1 cellular context compared by ENCODE assay signal in the genomic region with DNA sequence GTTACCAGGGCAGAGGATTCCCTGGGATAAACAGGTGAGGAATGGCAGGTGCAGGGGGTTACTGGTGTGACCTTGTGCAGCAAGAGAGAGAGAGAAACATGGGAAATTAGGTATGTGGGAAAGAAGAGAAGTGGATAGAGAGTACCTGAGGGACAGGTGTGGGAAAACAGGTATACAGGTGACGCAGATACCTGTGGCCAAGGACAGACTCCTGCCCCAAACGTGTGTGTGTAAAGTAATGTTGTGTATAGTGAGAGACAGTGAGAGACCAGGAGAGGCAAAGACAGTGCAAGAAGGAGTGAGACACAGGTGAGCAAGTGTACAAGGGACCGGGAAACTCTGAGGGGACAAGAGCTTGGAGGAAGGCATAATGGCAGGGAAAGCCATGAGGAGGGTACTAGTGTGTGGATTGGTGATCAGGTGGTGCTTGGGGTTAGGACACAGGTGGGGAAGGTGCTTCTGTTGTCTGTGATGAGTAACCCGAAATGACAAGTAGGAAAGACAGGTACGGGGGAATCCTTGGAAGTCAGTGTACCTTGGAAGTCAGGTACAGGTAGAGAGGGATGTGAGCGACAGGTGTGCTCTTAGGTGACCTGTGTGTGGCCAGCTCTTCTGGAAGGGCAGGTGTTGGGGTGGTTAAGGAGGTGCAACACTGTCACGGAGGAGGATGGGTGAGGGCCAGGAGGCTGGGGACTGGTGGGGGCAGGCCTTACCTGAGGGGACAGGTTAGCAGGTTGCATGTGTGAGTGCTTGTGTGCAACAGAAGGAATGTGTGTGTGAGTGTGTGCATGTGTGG.
TF ChIP-seq lines count a peak whose summit lies in the region.

No MANE protein-coding gene starts in this region.

TF ChIP-seq in IMR-90, 13 proteins besides CTCF, POLR2A, EP300 and RAD21:
- no peak for TF ChIP-seq FOS (IDR thresholded peaks at IDR 0.05; ENCODE audit: low read depth, low read length)
- TF ChIP-seq MXI1 (IDR thresholded peaks at IDR 0.05; ENCODE audit: borderline replicate concordance, low read depth, low read length), result no peak
- TF ChIP-seq RFX5 (IDR thresholded peaks at IDR 0.05; ENCODE audit: low read depth, low read length), result no peak
- TF ChIP-seq, protein P1, sequence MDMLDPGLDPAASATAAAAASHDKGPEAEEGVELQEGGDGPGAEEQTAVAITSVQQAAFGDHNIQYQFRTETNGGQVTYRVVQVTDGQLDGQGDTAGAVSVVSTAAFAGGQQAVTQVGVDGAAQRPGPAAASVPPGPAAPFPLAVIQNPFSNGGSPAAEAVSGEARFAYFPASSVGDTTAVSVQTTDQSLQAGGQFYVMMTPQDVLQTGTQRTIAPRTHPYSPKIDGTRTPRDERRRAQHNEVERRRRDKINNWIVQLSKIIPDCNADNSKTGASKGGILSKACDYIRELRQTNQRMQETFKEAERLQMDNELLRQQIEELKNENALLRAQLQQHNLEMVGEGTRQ (IDR thresholded peaks at IDR 0.05; ENCODE audit: low read depth, low read length), result no peak
- TF ChIP-seq MAZ (IDR thresholded peaks at IDR 0.05; ENCODE audit: borderline replicate concordance, low read depth, low read length), result no peak
- TF ChIP-seq CEBPB (IDR thresholded peaks at IDR 0.05; ENCODE audit: low read depth, low read length), result no peak
- TF ChIP-seq SMC3 (IDR thresholded peaks at IDR 0.05; ENCODE audit: low read depth, low read length), result no peak
- no peak for TF ChIP-seq BHLHE40 (IDR thresholded peaks at IDR 0.05; ENCODE audit: low read depth, low read length)
- no peak for TF ChIP-seq CHD1 (IDR thresholded peaks at IDR 0.05; ENCODE audit: low read depth, low read length)
- no peak for TF ChIP-seq RCOR1 (IDR thresholded peaks at IDR 0.05; ENCODE audit: insufficient replicate concordance, low read length)
- TF ChIP-seq, protein P2, sequence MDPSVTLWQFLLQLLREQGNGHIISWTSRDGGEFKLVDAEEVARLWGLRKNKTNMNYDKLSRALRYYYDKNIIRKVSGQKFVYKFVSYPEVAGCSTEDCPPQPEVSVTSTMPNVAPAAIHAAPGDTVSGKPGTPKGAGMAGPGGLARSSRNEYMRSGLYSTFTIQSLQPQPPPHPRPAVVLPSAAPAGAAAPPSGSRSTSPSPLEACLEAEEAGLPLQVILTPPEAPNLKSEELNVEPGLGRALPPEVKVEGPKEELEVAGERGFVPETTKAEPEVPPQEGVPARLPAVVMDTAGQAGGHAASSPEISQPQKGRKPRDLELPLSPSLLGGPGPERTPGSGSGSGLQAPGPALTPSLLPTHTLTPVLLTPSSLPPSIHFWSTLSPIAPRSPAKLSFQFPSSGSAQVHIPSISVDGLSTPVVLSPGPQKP (IDR thresholded peaks at IDR 0.05; ENCODE audit: borderline replicate concordance, low read depth, low read length), result no peak
- TF ChIP-seq NFE2L2 (IDR thresholded peaks at IDR 0.05; ENCODE audit: low read depth, low read length), result no peak
